In genomic region chrX:75303795-75304194, GRCh38 we compare ENCODE assay signal across 19 cellular contexts. TPM values are rescaled to one million over a fixed set of nuclear protein-coding genes. Genes with fewer than 3 reads are reported as not detected.
A peak's percentile ranks its signal among the peaks of the same experiment; 100 is the strongest.
DNase-seq lines count a peak whose midpoint lies in the region; ATAC-seq and TF ChIP-seq lines count a peak whose summit lies in the region.
"Had no signal": no experiment of that assay in that cellular context is flagged by ENCODE, and none has a peak within 500 bp of the region (broad histone marks: within the 10 kb centered on the region; RNA-seq: fewer than 3 reads in every experiment).

No MANE protein-coding gene starts in this region.

- H3K36me3 ChIP-seq in HEK293 (ENCODE audit: control insufficient read depth in 2 of 2, insufficient read depth in 1 of 2, low read length in 2 of 2), result peaks cover 11 to 33% of the 10 kb centered on the region in 2 experiments; a peak in 2 of 3 replicates
- H3K36me3 ChIP-seq: neural progenitor cell, right atrium auricular region had no signal

- H3K27me3 ChIP-seq in dorsolateral prefrontal cortex, result peaks cover 0 to 26% (median 2%) of the 10 kb centered on the region in 45 donors
- H3K27me3 ChIP-seq: heart right ventricle, neural progenitor cell, right atrium auricular region had no signal

- DNase-seq in AG10803 (ENCODE audit: low read depth), result peak; percentile 75
- DNase-seq in choroid plexus epithelial cell (ENCODE audit: low read depth), result peak; percentile 76
- no peak for DNase-seq in naive thymus-derived CD8-positive, alpha-beta T cell
- DNase-seq in dorsolateral prefrontal cortex, result no peak
- DNase-seq in effector memory CD8-positive, alpha-beta T cell, result no peak
- no peak for DNase-seq in mesothelial cell of epicardium (ENCODE audit: low spot score in 2 of 2, unreplicated experiment in 2 of 2)
- DNase-seq: activated CD4-positive, alpha-beta T cell treated with anti-CD3 and anti-CD28 coated beads, Interleukin-2, amount 50 U/mL, for 4 hours; activated naive CD8-positive, alpha-beta T cell treated with anti-CD3 and anti-CD28 coated beads, Interleukin-2, amount 10 ng/mL, durations not matched to agents 7 days and 5 days; activated T-cell treated with anti-CD3 and anti-CD28 coated beads, Interleukin-2, amount 50 U/mL, for 48 hours; DMS 273 treated with DMSO at 0.1 percent for 48 hours; heart right ventricle; mesendoderm; PC-9; stimulated activated CD4-positive, alpha-beta T cell treated with anti-CD3 and anti-CD28 coated beads, Interleukin-2, amount 100 ng/mL, for 24 hours had no signal

- no peaks in the 10 kb centered on the region for H3K27me3 Mint-ChIP-seq in naive thymus-derived CD8-positive, alpha-beta T cell
- H3K27me3 Mint-ChIP-seq in effector memory CD8-positive, alpha-beta T cell, result no peaks in the 10 kb centered on the region
- no peaks in the 10 kb centered on the region for H3K27me3 Mint-ChIP-seq in mesothelial cell of epicardium (ENCODE audit: low read depth)
- H3K27me3 Mint-ChIP-seq: activated naive CD8-positive, alpha-beta T cell treated with anti-CD3 and anti-CD28 coated beads, Interleukin-2, amount 10 ng/mL, durations not matched to agents 7 days and 5 days had no signal

- H3K9me3 ChIP-seq in HEK293 (ENCODE audit: control insufficient read depth, insufficient read depth, low read depth, low read length), result no peaks in the 10 kb centered on the region

- H3K27ac Mint-ChIP-seq in naive thymus-derived CD8-positive, alpha-beta T cell, result peak overlapping the region in 6 of 10 donors; percentile 7 to 66 (median 41)
- peak overlapping the region in 1 of 2 donors; percentile 49 for H3K27ac Mint-ChIP-seq in effector memory CD8-positive, alpha-beta T cell
- no peak overlapping the region for H3K27ac Mint-ChIP-seq in mesothelial cell of epicardium
- H3K27ac Mint-ChIP-seq: activated naive CD8-positive, alpha-beta T cell treated with anti-CD3 and anti-CD28 coated beads, Interleukin-2, amount 10 ng/mL, durations not matched to agents 7 days and 5 days; neural progenitor cell had no signal

- no peak for ATAC-seq in naive thymus-derived CD8-positive, alpha-beta T cell
- ATAC-seq in effector memory CD8-positive, alpha-beta T cell (replicated peaks), result no peak
- no peak for ATAC-seq in HG03108 (IDR thresholded peaks at IDR 0.05; ENCODE audit: unreplicated experiment)
- ATAC-seq: heart right ventricle had no signal

- TF ChIP-seq CTCF in AG10803 (conservative IDR thresholded peaks at IDR 0.05; ENCODE audit: low read length) (no peak), HEK293 (tag by site-specific recombination; IDR thresholded peaks at IDR 0.05) (no peak), choroid plexus epithelial cell (conservative IDR thresholded peaks at IDR 0.05; ENCODE audit: low read depth, low read length) (no peak), dorsolateral prefrontal cortex (IDR thresholded peaks at IDR 0.05 in 54 of 56, conservative IDR thresholded peaks at IDR 0.05 in 2 of 56; ENCODE audit: low read depth in 1 of 56, partially characterized antibody in 56 of 56) (no peak), mesothelial cell of epicardium (IDR thresholded peaks at IDR 0.05; ENCODE audit: unreplicated experiment) (no peak)

- no peak overlapping the region for H3K4me3 Mint-ChIP-seq in naive thymus-derived CD8-positive, alpha-beta T cell
- no peak overlapping the region for H3K4me3 Mint-ChIP-seq in effector memory CD8-positive, alpha-beta T cell
- no peak overlapping the region for H3K4me3 Mint-ChIP-seq in mesothelial cell of epicardium
- H3K4me3 Mint-ChIP-seq: activated naive CD8-positive, alpha-beta T cell treated with anti-CD3 and anti-CD28 coated beads, Interleukin-2, amount 10 ng/mL, durations not matched to agents 7 days and 5 days; neural progenitor cell had no signal

- peaks cover 0 to 5% (median 1%) of the 10 kb centered on the region in 4 donors for H3K4me1 Mint-ChIP-seq in naive thymus-derived CD8-positive, alpha-beta T cell
- peaks cover 0 to 2% of the 10 kb centered on the region in 2 donors for H3K4me1 Mint-ChIP-seq in effector memory CD8-positive, alpha-beta T cell (ENCODE audit: low read depth in 2 of 2)
- H3K4me1 Mint-ChIP-seq in mesothelial cell of epicardium, result peaks cover 4% of the 10 kb centered on the region
- H3K4me1 Mint-ChIP-seq: activated naive CD8-positive, alpha-beta T cell treated with anti-CD3 and anti-CD28 coated beads, Interleukin-2, amount 10 ng/mL, durations not matched to agents 7 days and 5 days; neural progenitor cell had no signal

- no peak overlapping the region for H3K27ac ChIP-seq in HEK293 (ENCODE audit: extremely low read depth, low read depth, low read length)
- H3K27ac ChIP-seq in dorsolateral prefrontal cortex, result no peak overlapping the region
- H3K27ac ChIP-seq: BLaER1, heart right ventricle, neural progenitor cell, PC-9, right atrium auricular region had no signal

- peaks cover 2 to 65% (median 38%) of the 10 kb centered on the region in 3 donors for H3K36me3 Mint-ChIP-seq in naive thymus-derived CD8-positive, alpha-beta T cell
- peaks cover 23% of the 10 kb centered on the region for H3K36me3 Mint-ChIP-seq in effector memory CD8-positive, alpha-beta T cell (ENCODE audit: insufficient read depth)
- H3K36me3 Mint-ChIP-seq in mesothelial cell of epicardium, result peaks cover 21% of the 10 kb centered on the region

- 0 out of 2 replicates have a peak, but pooled peaks cover 3% of the 10 kb centered on the region for H3K4me1 ChIP-seq in HEK293 (ENCODE audit: control insufficient read depth, insufficient read depth, low read length)
- H3K4me1 ChIP-seq: BLaER1, heart right ventricle, neural progenitor cell, right atrium auricular region had no signal

- H3K4me3 ChIP-seq in AG10803 (ENCODE audit: low read length) (no peak overlapping the region), HEK293 (ENCODE audit: low read depth, low read length) (no peak overlapping the region), choroid plexus epithelial cell (ENCODE audit: low read depth, low read length) (no peak overlapping the region), dorsolateral prefrontal cortex (no peak overlapping the region)
- H3K4me3 ChIP-seq: BLaER1, heart right ventricle, neural progenitor cell, PC-9, right atrium auricular region had no signal

- POLR2A ChIA-PET in HEK293 (lab: Yijun Ruan, JAX), result no interaction called here
- POLR2A ChIA-PET in naive thymus-derived CD8-positive, alpha-beta T cell (lab: Charles Lee), result no interaction called here

- intact Hi-C loops in dorsolateral prefrontal cortex (cut with DNase I), result no loop called here

- peaks cover 0 to 9% (median 3%) of the 10 kb centered on the region in 9 donors for H3K9me3 Mint-ChIP-seq in naive thymus-derived CD8-positive, alpha-beta T cell
- H3K9me3 Mint-ChIP-seq in effector memory CD8-positive, alpha-beta T cell, result no peaks in the 10 kb centered on the region
- peaks cover 21% of the 10 kb centered on the region for H3K9me3 Mint-ChIP-seq in mesothelial cell of epicardium

- CTCF ChIA-PET in HEK293 (lab: Yijun Ruan, JAX), result interaction anchor here (0.6 kb wide), 1 partner anchor 374 kb away, joined by 4 read pairs; no protein-coding TSS in a partner anchor

TF ChIP-seq in HEK293, 187 proteins besides CTCF, POLR2A, EP300 and RAD21 (continues in another document):
- no peak for TF ChIP-seq ZBTB11 (tag by site-specific recombination; conservative IDR thresholded peaks at IDR 0.05; ENCODE audit: low read depth)
- no peak for TF ChIP-seq AEBP2 (tag by site-specific recombination; IDR thresholded peaks at IDR 0.05; ENCODE audit: borderline replicate concordance)

RNA-seq across cellular contexts. Expression of gene UPRT, which starts 29.9 kb away (rescaled TPM):
- 10 to 100 TPM; 24.3 to 26.8 TPM for total RNA-seq in naive thymus-derived CD8-positive, alpha-beta T cell
- polyA plus RNA-seq in naive thymus-derived CD8-positive, alpha-beta T cell, result 10 to 100 TPM; 20.6 to 26.4 (median 23.3) TPM
- total RNA-seq in dorsolateral prefrontal cortex (10 to 100 TPM; 15.8 to 35.5 (median 24.6) TPM), mesothelial cell of epicardium (15.2 to 16.1 TPM (median 16.0 TPM) in 3 replicates)

Comparison
In these comparisons a context has a peak if more than half of its experiments do, and no peak if none do; other contexts are left out.
1. DNase-seq: peak in AG10803 (single experiment) and choroid plexus epithelial cell (single experiment); none in naive thymus-derived CD8-positive, alpha-beta T cell (0 of 10), dorsolateral prefrontal cortex (0 of 10), effector memory CD8-positive, alpha-beta T cell (0 of 3) and mesothelial cell of epicardium (0 of 2).